Comparison of ENCODE assay signal across 13 cellular contexts in genomic region chr5:581266-581665, GRCh38. TPM values are rescaled to one million over a fixed set of nuclear protein-coding genes. Genes with fewer than 3 reads are reported as not detected.
DNase-seq lines count a peak whose midpoint lies in the region; TF ChIP-seq lines count a peak whose summit lies in the region.
"Had no signal": no experiment of that assay in that cellular context is flagged by ENCODE, and none has a peak within 500 bp of the region (broad histone marks: within the 10 kb centered on the region; RNA-seq: fewer than 3 reads in every experiment).

No MANE protein-coding gene starts in this region.

- no peak for TF ChIP-seq CTCF in osteocyte (IDR thresholded peaks at IDR 0.05)

- H3K9me3 Mint-ChIP-seq in osteocyte (ENCODE audit: unreplicated experiment) = peaks cover 12% of the 10 kb centered on the region

- H3K4me1 Mint-ChIP-seq in osteocyte (ENCODE audit: unreplicated experiment) = no peaks in the 10 kb centered on the region

- H3K4me3 Mint-ChIP-seq in osteocyte (ENCODE audit: unreplicated experiment) = no peak overlapping the region
- H3K4me3 Mint-ChIP-seq: CD4-positive, alpha-beta T cell had no signal

- DNase-seq in NCI-H146 (lab: John Stamatoyannopoulos, UW) = peak; percentile 29
- no peak for DNase-seq in NCI-H146 treated with DMSO at 0.1 percent for 48 hours (lab: John Stamatoyannopoulos, UW; ENCODE audit: unreplicated experiment)
- peak; percentile 14 for DNase-seq in NCI-H69 (lab: John Stamatoyannopoulos, UW)
- peak; percentile 59 for DNase-seq in osteocyte (ENCODE audit: extremely low spot score, unreplicated experiment)
- peak; percentile 12 for DNase-seq in ureter (ENCODE audit: low spot score)
- no peak for DNase-seq in Ammon's horn (ENCODE audit: low spot score)
- no peak for DNase-seq in middle frontal gyrus (ENCODE audit: extremely low spot score, low spot score)
- DNase-seq: 8988T; AML-193; Calu3; CD4-positive, alpha-beta T cell; DMS 273 treated with DMSO at 0.1 percent for 48 hours; GM23248 had no signal

- no peaks in the 10 kb centered on the region for H3K36me3 Mint-ChIP-seq in osteocyte (ENCODE audit: unreplicated experiment)

- peaks cover 36% of the 10 kb centered on the region for H3K27me3 Mint-ChIP-seq in osteocyte (ENCODE audit: unreplicated experiment)

- no peak overlapping the region for H3K27ac Mint-ChIP-seq in osteocyte (ENCODE audit: unreplicated experiment)
- H3K27ac Mint-ChIP-seq: CD4-positive, alpha-beta T cell had no signal

RNA-seq across cellular contexts. Expression of gene CEP72, which starts 30.9 kb away (rescaled TPM):
- 5.4 and 7.6 TPM in 2 replicates for total RNA-seq in osteocyte
- 10.9 TPM for total RNA-seq in ureter

RNA-seq across cellular contexts. Expression of gene SLC9A3, which starts 57.0 kb away (rescaled TPM):
- 1.2 and 1.7 TPM in 2 replicates for total RNA-seq in osteocyte
- total RNA-seq in ureter = 1.1 TPM

Comparison
In these comparisons a context has a peak if more than half of its experiments do, and no peak if none do; other contexts are left out.
1. DNase-seq: peak in NCI-H146 (single experiment), NCI-H69 (single experiment), osteocyte (single experiment) and ureter (single experiment); none in NCI-H146 treated with DMSO at 0.1 percent for 48 hours (single experiment), Ammon's horn (single experiment) and middle frontal gyrus (single experiment).